Comparison of ENCODE assay signal across 19 cellular contexts in genomic region chr11:44842219-44842618, GRCh38.
A peak's percentile ranks its signal among the peaks of the same experiment; 100 is the strongest.
DNase-seq lines count a peak whose midpoint lies in the region; ATAC-seq and TF ChIP-seq lines count a peak whose summit lies in the region.
"Had no signal": no experiment of that assay in that cellular context is flagged by ENCODE, and none has a peak within 500 bp of the region (broad histone marks: within the 10 kb centered on the region; RNA-seq: fewer than 3 reads in every experiment).

No MANE protein-coding gene starts in this region.

- H2AFZ ChIP-seq in IMR-90 (replicated peaks; ENCODE audit: low read length, poor library complexity) = peak overlapping the region; percentile 21
- H2AFZ ChIP-seq: neural progenitor cell had no signal

- peak overlapping the region; percentile 99 for H2BK5ac ChIP-seq in IMR-90 (ENCODE audit: low read depth, low read length, poor library complexity, severe bottlenecking)

- peak; percentile 24 for TF ChIP-seq RAD21 in IMR-90 (IDR thresholded peaks at IDR 0.05; ENCODE audit: low read length)

- peaks cover 16% of the 10 kb centered on the region for H3K4me1 ChIP-seq in IMR-90 (ENCODE audit: control insufficient read depth, insufficient read depth, low read length)
- H3K4me1 ChIP-seq in effector memory CD4-positive, alpha-beta T cell (ENCODE audit: control insufficient read depth, insufficient read depth, low read length, poor library complexity, severe bottlenecking) = no peaks in the 10 kb centered on the region
- H3K4me1 ChIP-seq: upper lobe of left lung had no signal

- BruUV-seq in IMR-90 (replicated peaks; lab: Mats Ljungman, UMichigan) = no TSS peak

- peak overlapping the region; percentile 45; the same call in 2 of the 3 replicates for H2BK15ac ChIP-seq in IMR-90 (ENCODE audit: low read depth, low read length)

- peak overlapping the region; percentile 99 for H2BK120ac ChIP-seq in IMR-90 (ENCODE audit: low read depth, low read length)

- intact Hi-C loops in IMR-90 (cut with micrococcal nuclease) = loop anchor here (1.0 to 5.0 kb wide), 3 partner anchors 20 to 75 kb away; no protein-coding TSS in a partner anchor

- H3K18ac ChIP-seq in IMR-90 (ENCODE audit: low read depth, low read length) = peak overlapping the region; percentile 99

- H3K4ac ChIP-seq in IMR-90 (ENCODE audit: low read depth, low read length) = peak overlapping the region; percentile 97

- H3K9me3 ChIP-seq in IMR-90 (ENCODE audit: control insufficient read depth, insufficient read depth, low read length) = 0 out of 2 replicates have a peak, but pooled peaks cover 3% of the 10 kb centered on the region
- H3K9me3 ChIP-seq in effector memory CD4-positive, alpha-beta T cell (ENCODE audit: control insufficient read depth, low read length) = peaks cover 7% of the 10 kb centered on the region

- ATAC-seq in IMR-90 (ENCODE audit: low read depth) = peak; percentile 88
- ATAC-seq: activated CD8-positive, alpha-beta memory T cell treated with anti-CD3 and anti-CD28 coated beads, Interleukin-2, amount 10 ng/mL, durations not matched to agents 7 days and 5 days; activated naive CD4-positive, alpha-beta T cell treated with anti-CD3 and anti-CD28 coated beads, Interleukin-2, amount 50 U/mL, for 72 hours; left ventricle myocardium superior had no signal

- H4K91ac ChIP-seq in IMR-90 (ENCODE audit: insufficient read depth, low read depth, low read length) = peak overlapping the region; percentile 99

- peak overlapping the region; percentile 57 for H2AK9ac ChIP-seq in IMR-90 (replicated peaks; ENCODE audit: low read depth, low read length, poor library complexity)

- H4K5ac ChIP-seq in IMR-90 (ENCODE audit: low read depth, low read length) = peak overlapping the region; percentile 100

- DNase-seq in ACHN (peak; percentile 83), IMR-90 (peak; percentile 96), cerebellar cortex (ENCODE audit: low spot score) (peak; percentile 79), kidney glomerular epithelial cell (lab: John Stamatoyannopoulos, UW) (peak; percentile 74), SIG-M5 treated with dmso at 0.1 percent for 504 hours (lab: John Stamatoyannopoulos, UW; ENCODE audit: unreplicated experiment) (no peak), NCI-H2171 (lab: John Stamatoyannopoulos, UW) (no peak), endothelial cell (ENCODE audit: low spot score) (no peak)
- no peak for DNase-seq in effector memory CD4-positive, alpha-beta T cell
- DNase-seq: activated CD8-positive, alpha-beta memory T cell treated with anti-CD3 and anti-CD28 coated beads, Interleukin-2, amount 10 ng/mL, durations not matched to agents 7 days and 5 days; DMS79 treated with DMSO at 0.1 percent for 48 hours; H9; head of caudate nucleus; left ventricle myocardium superior; NCI-H1105; NCI-H526; Right ventricle myocardium superior; upper lobe of left lung had no signal

- CTCF ChIA-PET in IMR-90 (lab: Yijun Ruan, JAX) = interaction anchor here (1.1 kb wide), 1 partner anchor 75 kb away, joined by 3 read pairs; no protein-coding TSS in a partner anchor

- peaks cover 7% of the 10 kb centered on the region for H3K9me1 ChIP-seq in IMR-90 (ENCODE audit: insufficient read depth, low read length)

- TF ChIP-seq CTCF in IMR-90 (conservative IDR thresholded peaks at IDR 0.05; ENCODE audit: low read depth, low read length) (no peak), endothelial cell (IDR thresholded peaks at IDR 0.05; ENCODE audit: unreplicated experiment) (no peak)

- no peaks in the 10 kb centered on the region for H3K36me3 ChIP-seq in IMR-90 (ENCODE audit: control insufficient read depth, insufficient read depth, low read length)
- H3K36me3 ChIP-seq in effector memory CD4-positive, alpha-beta T cell (ENCODE audit: control insufficient read depth, insufficient read depth, low read length) = peaks cover 19% of the 10 kb centered on the region
- H3K36me3 ChIP-seq: neural progenitor cell, upper lobe of left lung had no signal

- TF ChIP-seq POLR2A in IMR-90 (IDR thresholded peaks at IDR 0.05; ENCODE audit: low read depth, low read length) = no peak

- H3K36me3 Mint-ChIP-seq in endothelial cell (ENCODE audit: low read depth, unreplicated experiment) = peaks cover 73% of the 10 kb centered on the region

- no peaks in the 10 kb centered on the region for H4K20me1 ChIP-seq in IMR-90 (ENCODE audit: insufficient read depth, low read length)

- H3K79me1 ChIP-seq in IMR-90 (ENCODE audit: low read depth in 1 of 2, low read length in 2 of 2) = no peaks in the 10 kb centered on the region

- H3K4me1 Mint-ChIP-seq in endothelial cell (ENCODE audit: unreplicated experiment) = peaks cover 29% of the 10 kb centered on the region
- H3K4me1 Mint-ChIP-seq: activated CD8-positive, alpha-beta memory T cell treated with anti-CD3 and anti-CD28 coated beads, Interleukin-2, amount 10 ng/mL, durations not matched to agents 7 days and 5 days had no signal

- dilution Hi-C loops in IMR-90 (cut with HindIII; ENCODE audit: low sequenced_read_pairs, unreplicated experiment) = no loop called here

- H4K8ac ChIP-seq in IMR-90 (ENCODE audit: low read depth in 2 of 2, low read length in 2 of 2) = peak overlapping the region; percentile 68 to 93

- POLR2A ChIA-PET in IMR-90 (lab: Charles Lee; ENCODE audit: unreplicated experiment) = no interaction called here

- peak overlapping the region; percentile 91 for H2AK5ac ChIP-seq in IMR-90 (ENCODE audit: low read depth, low read length)

- peak overlapping the region; percentile 93 for H3K27ac ChIP-seq in IMR-90 (ENCODE audit: insufficient read depth, low read length)
- H3K27ac ChIP-seq in effector memory CD4-positive, alpha-beta T cell (ENCODE audit: insufficient read depth, low read length, poor library complexity, severe bottlenecking) = no peak overlapping the region
- H3K27ac ChIP-seq: neural progenitor cell, upper lobe of left lung had no signal

- H3K23ac ChIP-seq in IMR-90 (ENCODE audit: low read depth, low read length) = peak overlapping the region; percentile 90

- H3K27ac Mint-ChIP-seq in endothelial cell (ENCODE audit: unreplicated experiment) = no peak overlapping the region
- H3K27ac Mint-ChIP-seq: activated CD8-positive, alpha-beta memory T cell treated with anti-CD3 and anti-CD28 coated beads, Interleukin-2, amount 10 ng/mL, durations not matched to agents 7 days and 5 days; activated naive CD4-positive, alpha-beta T cell treated with anti-CD3 and anti-CD28 coated beads, Interleukin-2, amount 50 U/mL, for 72 hours; neural progenitor cell had no signal

- H3K9me3 Mint-ChIP-seq in endothelial cell (ENCODE audit: unreplicated experiment) = no peaks in the 10 kb centered on the region

- 0% methylated on average over 2 of the region's 5 CpGs; no CpG with 5 or more reads in 1 of the 2 experiments for WGBS in IMR-90 (ENCODE audit: extremely low coverage in 2 of 2, insufficient read length in 1 of 2), 2 experiments

- peak overlapping the region; percentile 78 for H3K56ac ChIP-seq in IMR-90 (ENCODE audit: extremely low read depth, insufficient read depth, low read length)

- H3K4me3 Mint-ChIP-seq in endothelial cell (ENCODE audit: unreplicated experiment) = no peak overlapping the region
- H3K4me3 Mint-ChIP-seq: activated CD8-positive, alpha-beta memory T cell treated with anti-CD3 and anti-CD28 coated beads, Interleukin-2, amount 10 ng/mL, durations not matched to agents 7 days and 5 days; neural progenitor cell had no signal

- H3K9ac ChIP-seq in IMR-90 (ENCODE audit: low read depth, low read length) = peak overlapping the region; percentile 49
- H3K9ac ChIP-seq: neural progenitor cell had no signal

- in situ Hi-C loops in ACHN (cut with HindIII; ENCODE audit: low pct_ligation_motif_present, low pct_unique_long_range_greater_than_20kb, low sequenced_read_pairs) (no loop called here), IMR-90 (cut with MboI; ENCODE audit: low sequenced_read_pairs) (no loop called here)

- no peaks in the 10 kb centered on the region for H3K27me3 ChIP-seq in IMR-90 (ENCODE audit: control insufficient read depth, insufficient read depth, low read length)
- H3K27me3 ChIP-seq in effector memory CD4-positive, alpha-beta T cell (replicated peaks; ENCODE audit: control insufficient read depth, insufficient read depth, low read length, poor library complexity, severe bottlenecking) = no peaks in the 10 kb centered on the region
- H3K27me3 ChIP-seq: neural progenitor cell, upper lobe of left lung had no signal

- H3K27me3 Mint-ChIP-seq in endothelial cell (ENCODE audit: unreplicated experiment) = peaks cover 24% of the 10 kb centered on the region

- H3K4me2 ChIP-seq in IMR-90 (ENCODE audit: low read depth, low read length) = peak overlapping the region; percentile 53
- H3K4me2 ChIP-seq: neural progenitor cell had no signal

- peak overlapping the region; percentile 99 for H2BK20ac ChIP-seq in IMR-90 (ENCODE audit: low read depth, low read length)

- H3K14ac ChIP-seq in IMR-90 (replicated peaks; ENCODE audit: low read depth, low read length) = peak overlapping the region; percentile 85

- no peak overlapping the region for H3K4me3 ChIP-seq in IMR-90 (ENCODE audit: insufficient read depth, low read depth, low read length)
- no peak overlapping the region for H3K4me3 ChIP-seq in effector memory CD4-positive, alpha-beta T cell (ENCODE audit: insufficient read depth, low read depth, low read length, poor library complexity, severe bottlenecking)
- H3K4me3 ChIP-seq: neural progenitor cell, upper lobe of left lung had no signal

TF ChIP-seq in IMR-90, 13 proteins besides CTCF, POLR2A, EP300 and RAD21 (continues in another document):
- peak; percentile 52; the same call in 1 of the 2 replicates for TF ChIP-seq CEBPB (IDR thresholded peaks at IDR 0.05; ENCODE audit: low read depth, low read length)
- 0 out of 2 replicates have a peak, but pooled peaks have one; percentile 16 for TF ChIP-seq MAFK (IDR thresholded peaks at IDR 0.05; ENCODE audit: low read depth, low read length)
- peak; percentile 45; the same call in 1 of the 2 replicates for TF ChIP-seq NFE2L2 (IDR thresholded peaks at IDR 0.05; ENCODE audit: low read depth, low read length)
- TF ChIP-seq RCOR1 (IDR thresholded peaks at IDR 0.05; ENCODE audit: insufficient replicate concordance, low read length) = peak; percentile 88
- peak; percentile 24; the same call in 1 of the 2 replicates for TF ChIP-seq USF2 (IDR thresholded peaks at IDR 0.05; ENCODE audit: low read depth, low read length)
- TF ChIP-seq RFX5 (IDR thresholded peaks at IDR 0.05; ENCODE audit: low read depth, low read length) = no peak
- peak; percentile 28; the same call in 1 of the 2 replicates for TF ChIP-seq MAZ (IDR thresholded peaks at IDR 0.05; ENCODE audit: borderline replicate concordance, low read depth, low read length)
- TF ChIP-seq FOS (IDR thresholded peaks at IDR 0.05; ENCODE audit: low read depth, low read length) = peak; percentile 85
- peak; percentile 64; the same call in 1 of the 2 replicates for TF ChIP-seq MXI1 (IDR thresholded peaks at IDR 0.05; ENCODE audit: borderline replicate concordance, low read depth, low read length)

Comparison
In these comparisons a context has a peak if more than half of its experiments do, and no peak if none do; other contexts are left out.
1. DNase-seq: peak in ACHN (single experiment), IMR-90 (single experiment), cerebellar cortex (single experiment) and kidney glomerular epithelial cell (single experiment); none in SIG-M5 treated with dmso at 0.1 percent for 504 hours (single experiment), NCI-H2171 (single experiment), endothelial cell (single experiment) and effector memory CD4-positive, alpha-beta T cell (0 of 3).